In the genomic region with DNA sequence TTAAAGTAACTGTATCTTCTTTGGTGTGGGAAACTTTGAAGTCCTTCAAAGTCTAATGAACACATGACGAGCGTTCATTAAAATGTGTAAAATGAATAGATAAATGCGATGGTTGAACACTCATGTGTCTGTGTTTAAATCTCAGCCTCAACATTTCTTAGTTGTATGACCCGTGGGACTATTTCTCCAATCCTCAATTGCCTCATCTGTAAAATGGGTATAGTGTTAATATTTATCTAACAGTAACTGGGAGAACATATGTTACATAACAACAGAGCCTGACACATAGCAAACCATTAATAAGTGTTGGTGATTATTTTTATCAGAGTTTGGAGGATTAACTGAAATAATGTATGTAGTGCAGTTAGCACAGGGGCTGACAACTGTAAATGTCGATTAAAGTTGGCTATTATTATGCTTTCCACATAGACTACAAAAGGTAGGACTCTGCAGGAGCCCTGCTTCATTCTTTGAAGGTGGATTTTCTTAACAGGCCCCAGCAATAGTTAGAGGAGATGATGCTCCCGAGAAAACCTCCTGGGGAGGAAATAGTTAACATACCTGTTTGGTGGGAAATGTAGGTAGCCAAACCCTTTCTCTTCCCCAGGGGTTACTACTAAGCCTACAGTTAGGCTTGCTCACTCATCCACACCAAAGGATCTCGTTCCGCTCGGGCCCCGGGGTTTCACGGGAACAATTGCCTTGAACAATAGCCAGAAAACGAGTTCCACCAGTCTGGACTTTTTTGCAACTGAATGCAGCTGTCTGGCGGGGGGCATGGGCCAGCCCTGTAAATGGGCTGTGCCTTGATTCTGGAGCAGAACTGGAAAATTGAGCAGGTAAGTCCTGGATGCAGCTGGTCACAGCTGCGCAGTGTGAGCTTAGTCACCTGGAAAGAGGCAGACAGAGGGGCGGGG, we compare ENCODE assay signal across 9 cellular contexts.
DNase-seq lines count a peak whose midpoint lies in the region; ATAC-seq, FAIRE-seq and TF ChIP-seq lines count a peak whose summit lies in the region.
"Had no signal": no experiment of that assay in that cellular context is flagged by ENCODE, and none has a peak within 500 bp of the region (broad histone marks: within the 10 kb centered on the region; RNA-seq: fewer than 3 reads in every experiment).

No MANE protein-coding gene starts in this region.

- H2AFZ ChIP-seq in K562 (ENCODE audit: low read depth, low read length): no peak overlapping the region

- H3K27me3 ChIP-seq in K562 (ENCODE audit: control insufficient read depth in 2 of 2, insufficient read depth in 2 of 2, low read length in 2 of 2): peaks cover 3 to 14% of the 10 kb centered on the region in 2 experiments; a peak in 4 of 5 replicates

- no peaks in the 10 kb centered on the region for H4K20me1 ChIP-seq in K562 (replicated peaks; ENCODE audit: control insufficient read depth, insufficient read depth, low read length)

- 70% methylated on average over 15 of the region's 15 CpGs for WGBS in A549 (ENCODE audit: missing lambda C conversion rate)
- 14% methylated on average over 15 of the region's 15 CpGs for WGBS in K562 (ENCODE audit: insufficient coverage, low coverage, missing lambda C conversion rate)

- in situ Hi-C loops in K562 (cut with MboI): loop anchor here (5.0 kb wide), 1 partner anchor 65 kb away; no protein-coding TSS in a partner anchor

- TF ChIP-seq POLR2A in A549 (IDR thresholded peaks at IDR 0.05; ENCODE audit: low read length) (no peak), K562 (conservative IDR thresholded peaks at IDR 0.05) (no peak)

- POLR2A ChIA-PET in A549 (lab: Yijun Ruan, JAX) (no interaction called here), K562 (lab: Yijun Ruan, JAX) (interaction anchor here (0.6 to 1.2 kb wide), 2 partner anchors 8 to 56 kb away, joined by 3 to 4 read pairs; no protein-coding TSS in a partner anchor)

- peak overlapping the region; percentile 63 to 81 for H3K27ac ChIP-seq in A549
- H3K27ac ChIP-seq in K562 (ENCODE audit: extremely low read depth, low read depth, low read length): no peak overlapping the region
- peak overlapping the region; percentile 37 to 51 for H3K27ac ChIP-seq in kidney (ENCODE audit: low read depth in 2 of 2, low read length in 2 of 2)

- no peak for FAIRE-seq in A549 (lab: Jason Lieb, UNC)
- FAIRE-seq in K562 (lab: Jason Lieb, UNC): no peak
- FAIRE-seq in kidney (lab: Jason Lieb, UNC): no peak
- FAIRE-seq in GM19239 (lab: Jason Lieb, UNC): no peak

- intact Hi-C loops in K562 (cut with micrococcal nuclease) (no loop called here), kidney (cut with DNase I) (no loop called here)

- H3K4me3 ChIP-seq in A549 (no peak overlapping the region), K562 (no peak overlapping the region), kidney (ENCODE audit: low read length in 2 of 2) (peak overlapping the region; percentile 19 to 49)

- no peaks in the 10 kb centered on the region for H3K9me3 ChIP-seq in A549
- H3K9me3 ChIP-seq in K562 (replicated peaks; ENCODE audit: control insufficient read depth, insufficient read depth, low read depth, low read length): no peaks in the 10 kb centered on the region
- H3K9me3 ChIP-seq in kidney (ENCODE audit: control insufficient read depth in 1 of 2, low read length in 2 of 2): no peaks in the 10 kb centered on the region

- BruUV-seq in K562 (replicated peaks; lab: Mats Ljungman, UMichigan): no TSS peak

- H3K36me3 ChIP-seq in K562 (ENCODE audit: control insufficient read depth, insufficient read depth, low read length) (no peaks in the 10 kb centered on the region), kidney (ENCODE audit: control insufficient read depth in 1 of 2, insufficient read depth in 2 of 2, low read length in 2 of 2) (no peaks in the 10 kb centered on the region)

- no peak for DNase-seq in A549 (ENCODE audit: low read depth in 1 of 2, low spot score in 1 of 2)
- peak; percentile 74 for DNase-seq in NCI-H1105 treated with DMSO at 0.1 percent for 48 hours (lab: John Stamatoyannopoulos, UW)
- DNase-seq in K562 (ENCODE audit: extremely low read depth in 1 of 4, low spot score in 3 of 4): no peak
- DNase-seq in kidney: peak; percentile 87
- DNase-seq in GM19239 (ENCODE audit: insufficient read length, low spot score): no peak
- DNase-seq in activated CD8-positive, alpha-beta memory T cell treated with anti-CD3 and anti-CD28 coated beads for 24 hours: no peak
- DNase-seq in COLO829 (ENCODE audit: low spot score): no peak
- DNase-seq: activated CD4-positive, alpha-beta T cell treated with anti-CD3 and anti-CD28 coated beads, Interleukin-2, amount 50 U/mL, for 4 hours had no signal

- H3K4me2 ChIP-seq in A549 (peak overlapping the region; percentile 40), K562 (ENCODE audit: insufficient read depth, low read length) (no peak overlapping the region)

- H3K79me2 ChIP-seq in K562 (ENCODE audit: control insufficient read depth, insufficient read depth, low read length): no peaks in the 10 kb centered on the region

- TF ChIP-seq RAD21 in A549 (conservative IDR thresholded peaks at IDR 0.05 in 1 of 2, IDR thresholded peaks at IDR 0.05 in 1 of 2) (no peak), K562 (CRISPR knock-in tag; conservative IDR thresholded peaks at IDR 0.05 in 1 of 2, IDR thresholded peaks at IDR 0.05 in 1 of 2) (no peak)

- CTCF ChIA-PET in A549 (lab: Yijun Ruan, JAX) (interaction anchor here (0.8 to 6.8 kb wide), 5 partner anchors 73 to 105 kb away, joined by 3 to 19 read pairs (median 5); no protein-coding TSS in a partner anchor), K562 (lab: Yijun Ruan, JAX; ENCODE audit: low intra/inter-chr PET ratio) (interaction anchor here (1.3 kb wide), 1 partner anchor 76 kb away, joined by 3 read pairs; no protein-coding TSS in a partner anchor)

- H3K4me1 ChIP-seq in A549 (peaks cover 78% of the 10 kb centered on the region), K562 (replicated peaks in 1 of 2; ENCODE audit: control insufficient read depth in 2 of 2, insufficient read depth in 2 of 2, low read length in 2 of 2) (no peaks in the 10 kb centered on the region; a peak in 1 of 5 replicates), kidney (ENCODE audit: control insufficient read depth in 1 of 2, insufficient read depth in 1 of 2, low read depth in 1 of 2, low read length in 2 of 2) (peaks cover 4 to 7% of the 10 kb centered on the region in 2 donors)

- H3K9ac ChIP-seq in K562 (ENCODE audit: insufficient read depth in 1 of 2, low read depth in 2 of 2, low read length in 2 of 2) (no peak overlapping the region; a peak in 1 of 4 replicates), kidney (ENCODE audit: low read length in 2 of 2) (peak overlapping the region; percentile 4 to 5)

- TF ChIP-seq EP300 in A549 (IDR thresholded peaks at IDR 0.05) (no peak), K562 (IDR thresholded peaks at IDR 0.05; ENCODE audit: low read length) (no peak)

- TF ChIP-seq CTCF in A549 (IDR thresholded peaks at IDR 0.05): no peak
- TF ChIP-seq CTCF in K562 (IDR thresholded peaks at IDR 0.05 in 2 of 3, conservative IDR thresholded peaks at IDR 0.05 in 1 of 3; ENCODE audit: insufficient read depth in 2 of 3, low read depth in 1 of 3, low read length in 3 of 3): no peak
- TF ChIP-seq CTCF in kidney (IDR thresholded peaks at IDR 0.05; ENCODE audit: borderline replicate concordance, extremely low read depth, insufficient read depth): no peak

- ATAC-seq in A549: peak in 1 of 2 experiments; percentile 25; a peak in 2 of 6 replicates
- no peak for ATAC-seq in K562
- no peak for ATAC-seq in GM21717 (IDR thresholded peaks at IDR 0.05; ENCODE audit: unreplicated experiment)

- no peaks in the 10 kb centered on the region for H3K9me1 ChIP-seq in K562 (ENCODE audit: control insufficient read depth, insufficient read depth, low read length)

TF ChIP-seq in A549, 52 proteins besides CTCF, POLR2A, EP300 and RAD21:
- TF ChIP-seq HDAC2 (IDR thresholded peaks at IDR 0.05): 0 out of 2 replicates have a peak, but pooled peaks have one; percentile 63
- TF ChIP-seq CHD4 (IDR thresholded peaks at IDR 0.05; ENCODE audit: borderline replicate concordance): peak; percentile 45; the same call in 1 of the 2 replicates
- TF ChIP-seq TFCP2L1 (CRISPR knock-in tag; IDR thresholded peaks at IDR 0.05): no peak
- TF ChIP-seq FOSL2 (IDR thresholded peaks at IDR 0.05): no peak
- TF ChIP-seq FOSL2 (CRISPR knock-in tag; IDR thresholded peaks at IDR 0.05): no peak
- TF ChIP-seq KDM1A (IDR thresholded peaks at IDR 0.05; ENCODE audit: low read depth): peak; percentile 94

TF ChIP-seq in K562, 482 proteins besides CTCF, POLR2A, EP300 and RAD21 (continues in another document):
- TF ChIP-seq, protein P1, sequence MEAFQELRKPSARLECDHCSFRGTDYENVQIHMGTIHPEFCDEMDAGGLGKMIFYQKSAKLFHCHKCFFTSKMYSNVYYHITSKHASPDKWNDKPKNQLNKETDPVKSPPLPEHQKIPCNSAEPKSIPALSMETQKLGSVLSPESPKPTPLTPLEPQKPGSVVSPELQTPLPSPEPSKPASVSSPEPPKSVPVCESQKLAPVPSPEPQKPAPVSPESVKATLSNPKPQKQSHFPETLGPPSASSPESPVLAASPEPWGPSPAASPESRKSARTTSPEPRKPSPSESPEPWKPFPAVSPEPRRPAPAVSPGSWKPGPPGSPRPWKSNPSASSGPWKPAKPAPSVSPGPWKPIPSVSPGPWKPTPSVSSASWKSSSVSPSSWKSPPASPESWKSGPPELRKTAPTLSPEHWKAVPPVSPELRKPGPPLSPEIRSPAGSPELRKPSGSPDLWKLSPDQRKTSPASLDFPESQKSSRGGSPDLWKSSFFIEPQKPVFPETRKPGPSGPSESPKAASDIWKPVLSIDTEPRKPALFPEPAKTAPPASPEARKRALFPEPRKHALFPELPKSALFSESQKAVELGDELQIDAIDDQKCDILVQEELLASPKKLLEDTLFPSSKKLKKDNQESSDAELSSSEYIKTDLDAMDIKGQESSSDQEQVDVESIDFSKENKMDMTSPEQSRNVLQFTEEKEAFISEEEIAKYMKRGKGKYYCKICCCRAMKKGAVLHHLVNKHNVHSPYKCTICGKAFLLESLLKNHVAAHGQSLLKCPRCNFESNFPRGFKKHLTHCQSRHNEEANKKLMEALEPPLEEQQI (IDR thresholded peaks at IDR 0.05): no peak
- TF ChIP-seq CHD4 (IDR thresholded peaks at IDR 0.05; ENCODE audit: insufficient read depth, insufficient replicate concordance, low read depth, low read length, poor library complexity, severe bottlenecking) (peak; percentile 59), HDAC2 (IDR thresholded peaks at IDR 0.05) (0 out of 2 replicates have a peak, but pooled peaks have one; percentile 25), LARP7 (IDR thresholded peaks at IDR 0.05) (no peak), NRF1 (conservative IDR thresholded peaks at IDR 0.05 in 1 of 2, IDR thresholded peaks at IDR 0.05 in 1 of 2) (peak in 1 of 2 experiments; percentile 28; a peak in 2 of 4 replicates), BMI1 (IDR thresholded peaks at IDR 0.05; ENCODE audit: low read length) (0 out of 2 replicates have a peak, but pooled peaks have one; percentile 15)
- TF ChIP-seq, protein P2, sequence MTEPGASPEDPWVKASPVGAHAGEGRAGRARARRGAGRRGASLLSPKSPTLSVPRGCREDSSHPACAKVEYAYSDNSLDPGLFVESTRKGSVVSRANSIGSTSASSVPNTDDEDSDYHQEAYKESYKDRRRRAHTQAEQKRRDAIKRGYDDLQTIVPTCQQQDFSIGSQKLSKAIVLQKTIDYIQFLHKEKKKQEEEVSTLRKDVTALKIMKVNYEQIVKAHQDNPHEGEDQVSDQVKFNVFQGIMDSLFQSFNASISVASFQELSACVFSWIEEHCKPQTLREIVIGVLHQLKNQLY (CRISPR knock-in tag; conservative IDR thresholded peaks at IDR 0.05): no peak

Comparison
In these comparisons a context has a peak if more than half of its experiments do, and no peak if none do; other contexts are left out.
1. DNase-seq: peak in NCI-H1105 treated with DMSO at 0.1 percent for 48 hours (single experiment) and kidney (single experiment); none in A549 (0 of 2), K562 (0 of 4), GM19239 (single experiment), activated CD8-positive, alpha-beta memory T cell treated with anti-CD3 and anti-CD28 coated beads for 24 hours (single experiment) and COLO829 (single experiment).
2. H3K4me3 ChIP-seq: peak in kidney (2 of 2); none in A549 (single experiment) and K562 (single experiment).
3. H3K9ac ChIP-seq: peak in kidney (2 of 2); none in K562 (0 of 2).